32 cellular contexts compared by ENCODE assay signal in the genomic region with DNA sequence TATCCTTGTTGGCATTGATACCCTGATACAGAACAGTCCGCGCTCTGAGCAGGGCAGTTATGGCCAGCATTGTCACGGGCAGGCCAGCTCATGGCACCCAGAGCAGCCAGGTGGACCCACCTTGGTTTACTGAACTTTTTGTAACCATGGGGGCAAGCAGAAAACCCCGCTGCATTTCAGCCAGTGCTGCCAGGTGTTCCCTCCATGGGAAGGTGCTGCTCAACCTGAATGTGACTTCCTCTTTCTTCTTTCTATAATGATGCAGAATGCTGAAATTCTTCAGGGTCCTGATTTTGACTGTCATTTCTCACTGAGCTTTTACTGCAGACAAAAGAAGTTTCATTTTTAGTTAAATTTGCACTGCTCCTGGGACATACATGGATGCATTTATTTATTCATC. TPM values are rescaled to one million over a fixed set of nuclear protein-coding genes. Genes with fewer than 3 reads are reported as not detected.
"Had no signal": no experiment of that assay in that cellular context is flagged by ENCODE, and none has a peak within 500 bp of the region (broad histone marks: within the 10 kb centered on the region; RNA-seq: fewer than 3 reads in every experiment).

No MANE protein-coding gene starts in this region.

- H3K4me1 ChIP-seq: psoas muscle, right lobe of liver, thyroid gland, upper lobe of left lung, vagina had no signal

- DNase-seq: naive thymus-derived CD8-positive, alpha-beta T cell; nephron progenitor cell; occipital lobe; ovary; psoas muscle; right cardiac atrium; right lobe of liver; spleen; stimulated activated CD4-positive, alpha-beta T cell treated with anti-CD3 and anti-CD28 coated beads, Interleukin-12 subunit alpha, Interleukin-12 subunit beta, amount 100 ng/mL, for 4 hours; stimulated activated CD4-positive, alpha-beta T cell treated with anti-CD3 and anti-CD28 coated beads, Interleukin-1b, Interleukin-23, amount 100 ng/mL, for 48 hours; stimulated activated CD4-positive, alpha-beta T cell treated with anti-CD3 and anti-CD28 coated beads, Interleukin-4, amount 100 ng/mL, for 1 hour; stimulated activated CD4-positive, alpha-beta T cell treated with anti-CD3 and anti-CD28 coated beads, Interleukin-4, amount 100 ng/mL, for 4 hours; stimulated activated CD8-positive, alpha-beta memory T cell treated with anti-CD3 and anti-CD28 coated beads, Interleukin-4, amount 100 ng/mL, for 48 hours; stimulated activated naive CD4-positive, alpha-beta T cell treated with Interleukin-2 at 50 U/mL for 16 hours; stomach; thyroid gland; trophoblast cell; upper lobe of left lung had no signal

- H3K27me3 ChIP-seq: ovary, right lobe of liver, spleen, stomach, thyroid gland, tibial nerve, upper lobe of left lung, vagina had no signal

- H3K4me2 ChIP-seq: smooth muscle cell had no signal

- ATAC-seq: naive thymus-derived CD8-positive, alpha-beta T cell; natural killer cell treated with Interleukin-12 subunit alpha and Interleukin-12 subunit beta and Interleukin-15 and Interleukin-18, amount 100 ng/mL, for 72 hours; psoas muscle; right cardiac atrium; right lobe of liver; stimulated activated memory B cell treated with anti-CD40 and anti-IgM and Interleukin-4, amounts not matched to agents 10 μg/mL and 1 μg/mL and 100 μg/mL, for 72 hours had no signal

- H3K4me1 Mint-ChIP-seq: stimulated activated memory B cell treated with anti-CD40 and anti-IgM and Interleukin-4, amounts not matched to agents 10 μg/mL and 1 μg/mL and 100 μg/mL, for 72 hours had no signal

- H3K79me2 ChIP-seq: parathyroid adenoma had no signal

- H3K4me3 Mint-ChIP-seq: naive thymus-derived CD8-positive, alpha-beta T cell; natural killer cell treated with Interleukin-12 subunit alpha and Interleukin-12 subunit beta and Interleukin-15 and Interleukin-18, amount 100 ng/mL, for 72 hours; nephron progenitor cell; neural crest cell; stimulated activated memory B cell treated with anti-CD40 and anti-IgM and Interleukin-4, amounts not matched to agents 10 μg/mL and 1 μg/mL and 100 μg/mL, for 72 hours; stimulated activated naive CD8-positive, alpha-beta T cell treated with anti-CD3 and anti-CD28 coated beads, Interleukin-15, Interleukin-2, amounts not matched to agents 100 ng/mL and 50 ng/mL, for 24 hours had no signal

- H3K36me3 ChIP-seq: ovary had no signal

- H3K9me3 Mint-ChIP-seq: naive thymus-derived CD8-positive, alpha-beta T cell; natural killer cell treated with Interleukin-12 subunit alpha and Interleukin-12 subunit beta and Interleukin-15 and Interleukin-18, amount 100 ng/mL, for 72 hours; nephron progenitor cell; neural crest cell; stimulated activated memory B cell treated with anti-CD40 and anti-IgM and Interleukin-4, amounts not matched to agents 10 μg/mL and 1 μg/mL and 100 μg/mL, for 72 hours; stimulated activated naive CD8-positive, alpha-beta T cell treated with anti-CD3 and anti-CD28 coated beads, Interleukin-15, Interleukin-2, amounts not matched to agents 100 ng/mL and 50 ng/mL, for 24 hours had no signal

- H2AFZ ChIP-seq: parathyroid adenoma had no signal

- H3K4me3 ChIP-seq: ovary, psoas muscle, right lobe of liver, skin epidermis, smooth muscle cell, spleen, stomach, thoracic aorta, thyroid gland, tibial nerve, upper lobe of left lung, vagina had no signal

- H3K27ac ChIP-seq: ovary, parathyroid adenoma, psoas muscle, right lobe of liver, skin epidermis, spleen, stomach, thoracic aorta, thyroid gland, tibial nerve, upper lobe of left lung, vagina had no signal

- H3K9me3 ChIP-seq: ovary, psoas muscle, right lobe of liver, spleen, stomach, thoracic aorta, thyroid gland, tibial nerve, upper lobe of left lung, vagina had no signal

- H3K27me3 Mint-ChIP-seq: naive thymus-derived CD8-positive, alpha-beta T cell; natural killer cell treated with Interleukin-12 subunit alpha and Interleukin-12 subunit beta and Interleukin-15 and Interleukin-18, amount 100 ng/mL, for 72 hours; progenitor cell of endocrine pancreas; stimulated activated memory B cell treated with anti-CD40 and anti-IgM and Interleukin-4, amounts not matched to agents 10 μg/mL and 1 μg/mL and 100 μg/mL, for 72 hours; stimulated activated naive CD8-positive, alpha-beta T cell treated with anti-CD3 and anti-CD28 coated beads, Interleukin-15, Interleukin-2, amounts not matched to agents 100 ng/mL and 50 ng/mL, for 24 hours had no signal

- H3K27ac Mint-ChIP-seq: natural killer cell treated with Interleukin-12 subunit alpha and Interleukin-12 subunit beta and Interleukin-15 and Interleukin-18, amount 100 ng/mL, for 72 hours; nephron progenitor cell; progenitor cell of endocrine pancreas; stimulated activated memory B cell treated with anti-CD40 and anti-IgM and Interleukin-4, amounts not matched to agents 10 μg/mL and 1 μg/mL and 100 μg/mL, for 72 hours; stimulated activated naive CD8-positive, alpha-beta T cell treated with anti-CD3 and anti-CD28 coated beads, Interleukin-15, Interleukin-2, amounts not matched to agents 100 ng/mL and 50 ng/mL, for 24 hours had no signal

- H3K9ac ChIP-seq: parathyroid adenoma had no signal

RNA-seq across cellular contexts. Expression of gene CABP7, which starts 35.6 kb away (rescaled TPM):
- total RNA-seq: neural crest cell, osteoblast, psoas muscle, right cardiac atrium, right lobe of liver, smooth muscle cell, stomach, subcutaneous adipose tissue, ureter, vagina had no signal
- polyA plus RNA-seq: smooth muscle cell had no signal
